ENCODE assay signal across 30 cellular contexts in the genomic region with DNA sequence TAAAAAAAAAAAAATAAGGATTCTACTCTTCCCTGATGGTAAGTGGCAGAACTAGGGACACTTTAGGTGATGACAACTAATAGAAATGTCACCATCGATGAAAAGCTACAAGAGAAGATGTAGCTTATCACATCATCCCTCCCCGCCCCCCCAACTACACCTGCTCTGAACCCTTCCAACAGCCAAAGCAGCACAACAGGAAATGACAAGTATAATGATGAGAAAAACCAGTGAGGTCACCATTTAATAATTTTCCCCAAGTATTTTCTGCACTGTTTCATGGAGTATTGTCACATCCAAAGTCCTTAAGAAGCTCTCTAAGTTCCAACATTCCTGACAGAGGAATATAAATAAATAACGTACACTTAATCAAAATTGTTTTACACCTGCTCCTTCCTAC.
"Had no signal": no experiment of that assay in that cellular context is flagged by ENCODE, and none has a peak within 500 bp of the region (broad histone marks: within the 10 kb centered on the region; RNA-seq: fewer than 3 reads in every experiment).

No MANE protein-coding gene starts in this region.

- H3K9me3 ChIP-seq: ascending aorta, colonic mucosa, gastroesophageal sphincter, ovary, sigmoid colon, uterus had no signal

- H2AFZ ChIP-seq: hepatocyte had no signal

- H3K4me2 ChIP-seq: hepatocyte, smooth muscle cell had no signal

- DNase-seq: activated CD4-positive, alpha-beta memory T cell treated with anti-CD3 and anti-CD28 coated beads for 36 hours; activated CD4-positive, alpha-beta T cell treated with anti-CD3 and anti-CD28 coated beads, Interleukin-2, amount 10 ng/mL, durations not matched to agents 24 days and 14 days; activated CD4-positive, CD25-positive, alpha-beta regulatory T cell treated with anti-CD3 and anti-CD28 coated beads, Interleukin-2, amount 50 U/mL, for 72 hours; activated CD8-positive, alpha-beta memory T cell treated with anti-CD3 and anti-CD28 coated beads, Interleukin-2, amount 50 U/mL, for 4 hours; activated effector memory CD4-positive, alpha-beta T cell treated with anti-CD3 and anti-CD28 coated beads, Interleukin-2, amount 50 U/mL, for 16 hours; activated naive CD4-positive, alpha-beta T cell treated with anti-CD3 and anti-CD28 coated beads for 36 hours; activated naive CD8-positive, alpha-beta T cell treated with anti-CD3 and anti-CD28 coated beads, Interleukin-2, amount 10 ng/mL, durations not matched to agents 7 days and 5 days; activated T-cell treated with anti-CD3 and anti-CD28 coated beads, Interleukin-2, amount 50 U/mL, for 1 hour; cerebellar nuclear complex; colonic mucosa; dorsolateral prefrontal cortex; effector memory CD4-positive, alpha-beta T cell; islet precursor cell; left colon; midbrain; naive thymus-derived CD4-positive, alpha-beta T cell; ovary; sigmoid colon; stimulated activated CD4-positive, alpha-beta T cell treated with anti-CD3 and anti-CD28 coated beads, Interleukin-1b, Interleukin-23, amount 100 ng/mL, for 48 hours; stimulated activated CD4-positive, alpha-beta T cell treated with anti-CD3 and anti-CD28 coated beads, Interleukin-4, amount 100 ng/mL, for 4 hours; stimulated activated CD8-positive, alpha-beta memory T cell treated with anti-CD3 and anti-CD28 coated beads, Interleukin-4, amount 100 ng/mL, for 48 hours; stimulated activated naive CD8-positive, alpha-beta T cell treated with anti-CD3 and anti-CD28 coated beads, Interleukin-15, amount 100 ng/mL, for 72 hours; substantia nigra; uterus had no signal

- H3K36me3 ChIP-seq: ascending aorta, cardiac muscle cell, colonic mucosa, gastroesophageal sphincter, ovary, sigmoid colon, uterus had no signal

- ATAC-seq: gastroesophageal sphincter; left colon; naive thymus-derived CD4-positive, alpha-beta T cell; stimulated activated memory B cell treated with anti-CD40 and anti-IgM and Interleukin-4, amounts not matched to agents 10 μg/mL and 1 μg/mL and 100 μg/mL, for 72 hours; stimulated activated naive CD8-positive, alpha-beta T cell treated with anti-CD3 and anti-CD28 coated beads, Interleukin-15, amount 100 ng/mL, for 72 hours had no signal

- H3K27me3 ChIP-seq: ascending aorta, cardiac muscle cell, colonic mucosa, dorsolateral prefrontal cortex, gastroesophageal sphincter, hepatocyte, ovary, sigmoid colon, uterus had no signal

- H3K4me3 ChIP-seq: ascending aorta, cardiac muscle cell, colonic mucosa, dorsolateral prefrontal cortex, gastroesophageal sphincter, hepatocyte, ovary, sigmoid colon, smooth muscle cell, uterus had no signal

- H3K4me1 ChIP-seq: ascending aorta, colonic mucosa, gastroesophageal sphincter, sigmoid colon, uterus had no signal

- H3K27ac ChIP-seq: ascending aorta, cardiac muscle cell, colonic mucosa, dorsolateral prefrontal cortex, gastroesophageal sphincter, hepatocyte, ovary, sigmoid colon, uterus had no signal
